ENCODE assay signal across 9 cellular contexts in genomic region chr16:88430185-88430523, GRCh38. TPM values are rescaled to one million over a fixed set of nuclear protein-coding genes. Genes with fewer than 3 reads are reported as not detected.
DNase-seq lines count a peak whose midpoint lies in the region; ATAC-seq, FAIRE-seq and TF ChIP-seq lines count a peak whose summit lies in the region.
"Had no signal": no experiment of that assay in that cellular context is flagged by ENCODE, and none has a peak within 500 bp of the region (broad histone marks: within the 10 kb centered on the region; RNA-seq: fewer than 3 reads in every experiment).

No MANE protein-coding gene starts in this region.

- FAIRE-seq in small intestine (lab: Jason Lieb, UNC): no peak

- H3K27me3 ChIP-seq in fibroblast of lung (ENCODE audit: control insufficient read depth, insufficient read depth, low read length) (no peaks in the 10 kb centered on the region), small intestine (ENCODE audit: control insufficient read depth in 2 of 2, insufficient read depth in 2 of 2, low read length in 2 of 2) (peaks cover 2 to 5% of the 10 kb centered on the region in 2 donors)

- no peak overlapping the region for H3K4me3 ChIP-seq in fibroblast of lung (replicated peaks in 1 of 4; ENCODE audit: control extremely low read depth in 1 of 4, insufficient read depth in 1 of 4, low read depth in 3 of 4, low read length in 4 of 4)
- peak overlapping the region; percentile 44 to 57 for H3K4me3 ChIP-seq in small intestine (ENCODE audit: low read depth in 1 of 2, low read length in 2 of 2)

- WGBS in small intestine, 3 donors: 3 to 15% (median 7%) methylated on average over 19 to 36 of the region's 36 CpGs

- no peaks in the 10 kb centered on the region for H4K20me1 ChIP-seq in fibroblast of lung (ENCODE audit: control insufficient read depth, extremely low read depth, insufficient read depth, low read length)

- DNase-seq in UCSD-AML1 (lab: John Stamatoyannopoulos, UW; ENCODE audit: unreplicated experiment) (peak; percentile 56), fibroblast of lung (ENCODE audit: low read depth in 2 of 2) (no peak), small intestine (no peak), NCI-H2029 (lab: John Stamatoyannopoulos, UW) (no peak)
- DNase-seq: midbrain had no signal

- H3K9me3 ChIP-seq in fibroblast of lung (ENCODE audit: control insufficient read depth, insufficient read depth, low read depth, low read length) (no peaks in the 10 kb centered on the region), small intestine (ENCODE audit: control insufficient read depth, low read depth) (no peaks in the 10 kb centered on the region)

- peak; percentile 17 for ATAC-seq in GM19463 (IDR thresholded peaks at IDR 0.05; ENCODE audit: unreplicated experiment)
- ATAC-seq in GM18873 (IDR thresholded peaks at IDR 0.05; ENCODE audit: low FRiP score, unreplicated experiment): no peak
- ATAC-seq in HG03280 (IDR thresholded peaks at IDR 0.05; ENCODE audit: unreplicated experiment): no peak
- ATAC-seq in GM21619 (IDR thresholded peaks at IDR 0.05; ENCODE audit: unreplicated experiment): no peak

- peak overlapping the region; percentile 7 for H3K9ac ChIP-seq in fibroblast of lung (ENCODE audit: insufficient read depth, low read length)

- no peaks in the 10 kb centered on the region for H3K36me3 ChIP-seq in fibroblast of lung (ENCODE audit: control insufficient read depth, insufficient read depth, low read length)
- H3K36me3 ChIP-seq in small intestine (ENCODE audit: control insufficient read depth in 2 of 2, insufficient read depth in 2 of 2, low read length in 2 of 2): no peaks in the 10 kb centered on the region

- TF ChIP-seq CTCF in fibroblast of lung (conservative IDR thresholded peaks at IDR 0.05 in 1 of 2, IDR thresholded peaks at IDR 0.05 in 1 of 2; ENCODE audit: low read depth in 1 of 2, low read length in 2 of 2): no peak

- no peak overlapping the region for H2AFZ ChIP-seq in fibroblast of lung (ENCODE audit: low read length)

- H3K27ac ChIP-seq in fibroblast of lung (ENCODE audit: insufficient read depth, low read length) (no peak overlapping the region), small intestine (ENCODE audit: low read depth in 1 of 2, low read length in 1 of 2) (no peak overlapping the region)

- H3K4me2 ChIP-seq in fibroblast of lung (ENCODE audit: extremely low read depth, insufficient read depth, low read length): peak overlapping the region; percentile 58

- no peaks in the 10 kb centered on the region for H3K79me2 ChIP-seq in fibroblast of lung (ENCODE audit: control insufficient read depth, insufficient read depth, low read length)

- H3K4me1 ChIP-seq in fibroblast of lung (ENCODE audit: control insufficient read depth, extremely low read depth, insufficient read depth, low read length) (no peaks in the 10 kb centered on the region), small intestine (ENCODE audit: control insufficient read depth in 2 of 2, insufficient read depth in 1 of 2, low read depth in 1 of 2, low read length in 1 of 2) (no peaks in the 10 kb centered on the region)

RNA-seq across cellular contexts. Expression of gene ZFPM1, which starts 22.9 kb away (rescaled TPM):
- total RNA-seq in fibroblast of lung: 1.7 and 2.1 TPM in 2 replicates
- polyA plus RNA-seq in fibroblast of lung (0.27 and 0.36 TPM in 2 replicates), small intestine (10 to 100 TPM in 1 of 3 donors, 1 to 10 TPM in 2; 8.1 to 14.9 (median 9.2) TPM)
- 1.7 and 2.5 TPM in 2 replicates for polyA plus RNA-seq in fibroblast of lung (2012)
- polyA minus RNA-seq in fibroblast of lung (ENCODE audit: low replicate concordance): 0.86 and 1.0 TPM in 2 replicates

RNA-seq across cellular contexts. Expression of gene ZNF469, which starts 47.4 kb away (rescaled TPM):
- total RNA-seq in fibroblast of lung: 1.3 and 1.5 TPM in 2 replicates
- 0.82 and 0.86 TPM in 2 replicates for polyA plus RNA-seq in fibroblast of lung
- polyA plus RNA-seq in fibroblast of lung (2012): 2.8 and 4.1 TPM in 2 replicates
- polyA minus RNA-seq in fibroblast of lung (ENCODE audit: low replicate concordance): 4.6 and 6.7 TPM in 2 replicates
- under 1 TPM in 2 of 3 donors, not detected in 1; under 0.01 to 0.30 TPM for polyA plus RNA-seq in small intestine

Comparison
In these comparisons a context has a peak if more than half of its experiments do, and no peak if none do; other contexts are left out.
1. H3K4me3 ChIP-seq: peak in small intestine (2 of 2); none in fibroblast of lung (0 of 4).